In the genomic region with DNA sequence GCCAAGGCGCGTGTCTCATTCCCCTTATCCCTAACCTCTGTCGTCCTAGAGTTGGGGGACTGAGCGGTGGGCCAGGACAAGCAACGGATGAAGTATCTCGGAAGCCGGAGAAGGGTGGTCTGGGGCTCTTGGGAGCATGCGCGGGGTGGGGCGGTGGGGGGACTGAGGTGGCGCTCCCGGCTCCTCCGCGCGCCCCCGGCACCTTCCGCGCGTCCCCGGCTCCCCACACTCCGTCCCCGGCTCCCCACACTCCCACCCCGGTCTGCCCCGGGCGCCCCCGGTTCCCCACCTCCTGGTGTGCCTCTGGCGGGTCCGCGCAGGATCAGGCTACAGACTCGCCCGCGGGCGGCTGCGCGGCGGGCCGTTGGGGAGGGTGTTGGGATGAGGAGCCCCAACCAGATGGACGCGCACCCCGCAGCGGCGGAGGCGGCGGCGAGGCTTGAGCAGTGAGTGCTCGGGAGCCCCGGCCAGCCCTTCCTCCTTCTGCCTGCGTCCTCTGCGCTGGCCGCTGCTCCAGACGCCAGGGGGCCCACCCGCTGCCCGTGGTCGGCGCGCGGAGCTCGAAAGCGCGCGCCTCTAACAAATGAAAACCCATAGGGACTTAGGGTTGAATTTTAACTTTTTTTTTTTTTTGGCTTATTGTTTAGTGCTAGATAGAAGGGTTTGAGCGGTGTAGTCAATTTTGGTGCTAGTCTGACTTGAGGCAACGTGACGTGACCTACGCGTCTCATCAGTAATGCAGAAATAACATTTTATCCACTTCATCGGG, we compare ENCODE assay signal across 1 cellular context.
TF ChIP-seq lines count a peak whose summit lies in the region.

No MANE protein-coding gene starts in this region.

TF ChIP-seq in HEK293, 187 proteins besides CTCF, POLR2A, EP300 and RAD21 (continued from another document):
- TF ChIP-seq, protein P1, sequence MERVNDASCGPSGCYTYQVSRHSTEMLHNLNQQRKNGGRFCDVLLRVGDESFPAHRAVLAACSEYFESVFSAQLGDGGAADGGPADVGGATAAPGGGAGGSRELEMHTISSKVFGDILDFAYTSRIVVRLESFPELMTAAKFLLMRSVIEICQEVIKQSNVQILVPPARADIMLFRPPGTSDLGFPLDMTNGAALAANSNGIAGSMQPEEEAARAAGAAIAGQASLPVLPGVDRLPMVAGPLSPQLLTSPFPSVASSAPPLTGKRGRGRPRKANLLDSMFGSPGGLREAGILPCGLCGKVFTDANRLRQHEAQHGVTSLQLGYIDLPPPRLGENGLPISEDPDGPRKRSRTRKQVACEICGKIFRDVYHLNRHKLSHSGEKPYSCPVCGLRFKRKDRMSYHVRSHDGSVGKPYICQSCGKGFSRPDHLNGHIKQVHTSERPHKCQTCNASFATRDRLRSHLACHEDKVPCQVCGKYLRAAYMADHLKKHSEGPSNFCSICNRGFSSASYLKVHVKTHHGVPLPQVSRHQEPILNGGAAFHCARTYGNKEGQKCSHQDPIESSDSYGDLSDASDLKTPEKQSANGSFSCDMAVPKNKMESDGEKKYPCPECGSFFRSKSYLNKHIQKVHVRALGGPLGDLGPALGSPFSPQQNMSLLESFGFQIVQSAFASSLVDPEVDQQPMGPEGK (tag by site-specific recombination; IDR thresholded peaks at IDR 0.05): peak; percentile 53; the same call in 1 of the 2 replicates
- no peak for TF ChIP-seq ZBTB7A (tag by site-specific recombination; IDR thresholded peaks at IDR 0.05; ENCODE audit: low read depth)
- no peak for TF ChIP-seq ZNF391 (tag by site-specific recombination; IDR thresholded peaks at IDR 0.05; ENCODE audit: borderline replicate concordance, low read depth)
- TF ChIP-seq SCRT1 (tag by site-specific recombination; IDR thresholded peaks at IDR 0.05; ENCODE audit: borderline replicate concordance): no peak
- TF ChIP-seq ZNF792 (tag by site-specific recombination; IDR thresholded peaks at IDR 0.05): no peak
- TF ChIP-seq, protein P2, sequence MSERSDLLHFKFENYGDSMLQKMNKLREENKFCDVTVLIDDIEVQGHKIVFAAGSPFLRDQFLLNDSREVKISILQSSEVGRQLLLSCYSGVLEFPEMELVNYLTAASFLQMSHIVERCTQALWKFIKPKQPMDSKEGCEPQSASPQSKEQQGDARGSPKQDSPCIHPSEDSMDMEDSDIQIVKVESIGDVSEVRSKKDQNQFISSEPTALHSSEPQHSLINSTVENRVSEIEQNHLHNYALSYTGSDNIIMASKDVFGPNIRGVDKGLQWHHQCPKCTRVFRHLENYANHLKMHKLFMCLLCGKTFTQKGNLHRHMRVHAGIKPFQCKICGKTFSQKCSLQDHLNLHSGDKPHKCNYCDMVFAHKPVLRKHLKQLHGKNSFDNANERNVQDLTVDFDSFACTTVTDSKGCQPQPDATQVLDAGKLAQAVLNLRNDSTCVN (tag by site-specific recombination; optimal IDR thresholded peaks at IDR 0.05): peak; percentile 81
- no peak for TF ChIP-seq ZNF830 (tag by site-specific recombination; IDR thresholded peaks at IDR 0.05; ENCODE audit: low read depth)
- TF ChIP-seq ZBTB17 (tag by site-specific recombination; IDR thresholded peaks at IDR 0.05): 0 out of 2 replicates have a peak, but pooled peaks have one; percentile 13
- TF ChIP-seq ZBTB20 (tag by site-specific recombination; IDR thresholded peaks at IDR 0.05): peak; percentile 36; the same call in 1 of the 2 replicates
- peak; percentile 83 for TF ChIP-seq ZIC2 (tag by site-specific recombination; IDR thresholded peaks at IDR 0.05)
- peak; percentile 52 for TF ChIP-seq EGR2 (tag by site-specific recombination; IDR thresholded peaks at IDR 0.05; ENCODE audit: low read depth)
- TF ChIP-seq GLIS2 (tag by site-specific recombination; IDR thresholded peaks at IDR 0.05): peak; percentile 89
- TF ChIP-seq ZNF654 (tag by site-specific recombination; IDR thresholded peaks at IDR 0.05; ENCODE audit: low read depth): no peak
- peak; percentile 88 for TF ChIP-seq GLIS1 (tag by site-specific recombination; IDR thresholded peaks at IDR 0.05)
- TF ChIP-seq ZBTB8A (tag by site-specific recombination; IDR thresholded peaks at IDR 0.05): peak; percentile 40; the same call in 1 of the 2 replicates
- peak; percentile 94 for TF ChIP-seq ZFP69B (tag by site-specific recombination; IDR thresholded peaks at IDR 0.05)
- peak; percentile 32; the same call in 1 of the 2 replicates for TF ChIP-seq SP2 (tag by site-specific recombination; IDR thresholded peaks at IDR 0.05)
TF ChIP-seq in HEK293: peak in this region for 16.
